1 cellular context compared by ENCODE assay signal in genomic region chr5:62299600-62299999, GRCh38.
TF ChIP-seq lines count a peak whose summit lies in the region.

No MANE protein-coding gene starts in this region.

TF ChIP-seq in HepG2, 621 proteins besides CTCF, POLR2A, EP300 and RAD21:
- TF ChIP-seq ZNF253 (CRISPR knock-in tag; IDR thresholded peaks at IDR 0.05; ENCODE audit: borderline replicate concordance): no peak
- TF ChIP-seq ZNF550 (CRISPR knock-in tag; IDR thresholded peaks at IDR 0.05; ENCODE audit: borderline replicate concordance): no peak
- TF ChIP-seq ZNF414 (CRISPR knock-in tag; IDR thresholded peaks at IDR 0.05): no peak
- TF ChIP-seq ZBTB8A (CRISPR knock-in tag; IDR thresholded peaks at IDR 0.05; ENCODE audit: borderline replicate concordance, low read depth): no peak
- no peak for TF ChIP-seq ZFP36 (IDR thresholded peaks at IDR 0.05; ENCODE audit: borderline replicate concordance, low read depth, low read length, partially characterized antibody)
- TF ChIP-seq ZSCAN31 (CRISPR knock-in tag; IDR thresholded peaks at IDR 0.05; ENCODE audit: low read depth): no peak
- TF ChIP-seq PTBP1 (IDR thresholded peaks at IDR 0.05; ENCODE audit: low read depth, low read length, poor library complexity, severe bottlenecking): no peak
- TF ChIP-seq, protein P1, sequence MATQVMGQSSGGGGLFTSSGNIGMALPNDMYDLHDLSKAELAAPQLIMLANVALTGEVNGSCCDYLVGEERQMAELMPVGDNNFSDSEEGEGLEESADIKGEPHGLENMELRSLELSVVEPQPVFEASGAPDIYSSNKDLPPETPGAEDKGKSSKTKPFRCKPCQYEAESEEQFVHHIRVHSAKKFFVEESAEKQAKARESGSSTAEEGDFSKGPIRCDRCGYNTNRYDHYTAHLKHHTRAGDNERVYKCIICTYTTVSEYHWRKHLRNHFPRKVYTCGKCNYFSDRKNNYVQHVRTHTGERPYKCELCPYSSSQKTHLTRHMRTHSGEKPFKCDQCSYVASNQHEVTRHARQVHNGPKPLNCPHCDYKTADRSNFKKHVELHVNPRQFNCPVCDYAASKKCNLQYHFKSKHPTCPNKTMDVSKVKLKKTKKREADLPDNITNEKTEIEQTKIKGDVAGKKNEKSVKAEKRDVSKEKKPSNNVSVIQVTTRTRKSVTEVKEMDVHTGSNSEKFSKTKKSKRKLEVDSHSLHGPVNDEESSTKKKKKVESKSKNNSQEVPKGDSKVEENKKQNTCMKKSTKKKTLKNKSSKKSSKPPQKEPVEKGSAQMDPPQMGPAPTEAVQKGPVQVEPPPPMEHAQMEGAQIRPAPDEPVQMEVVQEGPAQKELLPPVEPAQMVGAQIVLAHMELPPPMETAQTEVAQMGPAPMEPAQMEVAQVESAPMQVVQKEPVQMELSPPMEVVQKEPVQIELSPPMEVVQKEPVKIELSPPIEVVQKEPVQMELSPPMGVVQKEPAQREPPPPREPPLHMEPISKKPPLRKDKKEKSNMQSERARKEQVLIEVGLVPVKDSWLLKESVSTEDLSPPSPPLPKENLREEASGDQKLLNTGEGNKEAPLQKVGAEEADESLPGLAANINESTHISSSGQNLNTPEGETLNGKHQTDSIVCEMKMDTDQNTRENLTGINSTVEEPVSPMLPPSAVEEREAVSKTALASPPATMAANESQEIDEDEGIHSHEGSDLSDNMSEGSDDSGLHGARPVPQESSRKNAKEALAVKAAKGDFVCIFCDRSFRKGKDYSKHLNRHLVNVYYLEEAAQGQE (IDR thresholded peaks at IDR 0.05; ENCODE audit: borderline replicate concordance in 1 of 2, low read depth in 1 of 2, low read length in 2 of 2): no peak
- TF ChIP-seq MYNN (CRISPR knock-in tag; IDR thresholded peaks at IDR 0.05; ENCODE audit: low read depth): no peak
- TF ChIP-seq, protein P2, sequence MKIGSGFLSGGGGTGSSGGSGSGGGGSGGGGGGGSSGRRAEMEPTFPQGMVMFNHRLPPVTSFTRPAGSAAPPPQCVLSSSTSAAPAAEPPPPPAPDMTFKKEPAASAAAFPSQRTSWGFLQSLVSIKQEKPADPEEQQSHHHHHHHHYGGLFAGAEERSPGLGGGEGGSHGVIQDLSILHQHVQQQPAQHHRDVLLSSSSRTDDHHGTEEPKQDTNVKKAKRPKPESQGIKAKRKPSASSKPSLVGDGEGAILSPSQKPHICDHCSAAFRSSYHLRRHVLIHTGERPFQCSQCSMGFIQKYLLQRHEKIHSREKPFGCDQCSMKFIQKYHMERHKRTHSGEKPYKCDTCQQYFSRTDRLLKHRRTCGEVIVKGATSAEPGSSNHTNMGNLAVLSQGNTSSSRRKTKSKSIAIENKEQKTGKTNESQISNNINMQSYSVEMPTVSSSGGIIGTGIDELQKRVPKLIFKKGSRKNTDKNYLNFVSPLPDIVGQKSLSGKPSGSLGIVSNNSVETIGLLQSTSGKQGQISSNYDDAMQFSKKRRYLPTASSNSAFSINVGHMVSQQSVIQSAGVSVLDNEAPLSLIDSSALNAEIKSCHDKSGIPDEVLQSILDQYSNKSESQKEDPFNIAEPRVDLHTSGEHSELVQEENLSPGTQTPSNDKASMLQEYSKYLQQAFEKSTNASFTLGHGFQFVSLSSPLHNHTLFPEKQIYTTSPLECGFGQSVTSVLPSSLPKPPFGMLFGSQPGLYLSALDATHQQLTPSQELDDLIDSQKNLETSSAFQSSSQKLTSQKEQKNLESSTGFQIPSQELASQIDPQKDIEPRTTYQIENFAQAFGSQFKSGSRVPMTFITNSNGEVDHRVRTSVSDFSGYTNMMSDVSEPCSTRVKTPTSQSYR (CRISPR knock-in tag; IDR thresholded peaks at IDR 0.05; ENCODE audit: borderline replicate concordance): no peak
- no peak for TF ChIP-seq JUND (CRISPR knock-in tag; IDR thresholded peaks at IDR 0.05)
- no peak for TF ChIP-seq TBL1XR1 (IDR thresholded peaks at IDR 0.05; ENCODE audit: borderline replicate concordance, low read length, partially characterized antibody)
- no peak for TF ChIP-seq CHD2 (IDR thresholded peaks at IDR 0.05; ENCODE audit: low read depth, low read length)
- TF ChIP-seq, protein P3, sequence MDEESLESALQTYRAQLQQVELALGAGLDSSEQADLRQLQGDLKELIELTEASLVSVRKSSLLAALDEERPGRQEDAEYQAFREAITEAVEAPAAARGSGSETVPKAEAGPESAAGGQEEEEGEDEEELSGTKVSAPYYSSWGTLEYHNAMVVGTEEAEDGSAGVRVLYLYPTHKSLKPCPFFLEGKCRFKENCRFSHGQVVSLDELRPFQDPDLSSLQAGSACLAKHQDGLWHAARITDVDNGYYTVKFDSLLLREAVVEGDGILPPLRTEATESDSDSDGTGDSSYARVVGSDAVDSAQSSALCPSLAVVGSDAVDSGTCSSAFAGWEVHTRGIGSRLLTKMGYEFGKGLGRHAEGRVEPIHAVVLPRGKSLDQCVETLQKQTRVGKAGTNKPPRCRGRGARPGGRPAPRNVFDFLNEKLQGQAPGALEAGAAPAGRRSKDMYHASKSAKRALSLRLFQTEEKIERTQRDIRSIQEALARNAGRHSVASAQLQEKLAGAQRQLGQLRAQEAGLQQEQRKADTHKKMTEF (CRISPR knock-in tag; IDR thresholded peaks at IDR 0.05): no peak
- no peak for TF ChIP-seq ZNF781 (CRISPR knock-in tag; IDR thresholded peaks at IDR 0.05; ENCODE audit: borderline replicate concordance, not compliant biosample characterization)
- no peak for TF ChIP-seq ATF7 (IDR thresholded peaks at IDR 0.05)
- no peak for TF ChIP-seq ATF7 (CRISPR knock-in tag; IDR thresholded peaks at IDR 0.05)
- TF ChIP-seq FOSL2 (CRISPR knock-in tag; IDR thresholded peaks at IDR 0.05): no peak
- no peak for TF ChIP-seq TBP (CRISPR knock-in tag; IDR thresholded peaks at IDR 0.05)
